Comparison of ENCODE assay signal across 16 cellular contexts in genomic region chr1:12104417-12104816, GRCh38. TPM values are rescaled to one million over a fixed set of nuclear protein-coding genes. Genes with fewer than 3 reads are reported as not detected.
DNase-seq lines count a peak whose midpoint lies in the region; ATAC-seq and TF ChIP-seq lines count a peak whose summit lies in the region.
"Had no signal": no experiment of that assay in that cellular context is flagged by ENCODE, and none has a peak within 500 bp of the region (broad histone marks: within the 10 kb centered on the region; RNA-seq: fewer than 3 reads in every experiment).

No MANE protein-coding gene starts in this region.

- no peak overlapping the region for H3K9ac ChIP-seq in H9 (ENCODE audit: extremely low read depth, insufficient read length, low read length)
- no peak overlapping the region for H3K9ac ChIP-seq in trophoblast cell (ENCODE audit: low read length)

- no peaks in the 10 kb centered on the region for H3K27me3 ChIP-seq in H9 (ENCODE audit: insufficient read depth, low read length)
- H3K27me3 ChIP-seq in trophoblast cell (ENCODE audit: insufficient read depth, low read length): no peaks in the 10 kb centered on the region

- WGBS in H9 (ENCODE audit: extremely low coverage, insufficient read length, low lambda C conversion rate): no CpG with 5 or more reads among the region's 13 CpGs
- no CpG with 5 or more reads among the region's 13 CpGs for WGBS in trophoblast cell (ENCODE audit: extremely low coverage, insufficient coverage, insufficient read length)

- H3K23me2 ChIP-seq in H9 (ENCODE audit: insufficient read length, low read depth, low read length, poor library complexity, severe bottlenecking): no peaks in the 10 kb centered on the region

- H3T11ph ChIP-seq in H9 (ENCODE audit: low read length): no peak overlapping the region

- no peak overlapping the region for H3K4me3 Mint-ChIP-seq in H9
- no peak overlapping the region for H3K4me3 Mint-ChIP-seq in activated T-helper 17 cell treated with anti-CD3 and anti-CD28 coated beads, Interleukin-2, amount 50 U/mL, for 72 hours
- H3K4me3 Mint-ChIP-seq in activated CD4-positive, alpha-beta memory T cell treated with anti-CD3 and anti-CD28 coated beads, Interleukin-2, amount 10 ng/mL, durations not matched to agents 7 days and 5 days: no peak overlapping the region
- H3K4me3 Mint-ChIP-seq: CD14-positive monocyte; CD8-positive, alpha-beta memory T cell had no signal

- H3K23ac ChIP-seq in H9 (ENCODE audit: insufficient read length, low read depth, low read length) (no peak overlapping the region), trophoblast cell (ENCODE audit: low read length) (peak overlapping the region; percentile 15)

- H3K4me3 ChIP-seq in trophoblast cell (ENCODE audit: low read depth, low read length): no peak overlapping the region
- H3K4me3 ChIP-seq: A549, HAP-1 had no signal

- H4K91ac ChIP-seq in H9 (ENCODE audit: insufficient read length, low read depth, low read length) (no peak overlapping the region), trophoblast cell (ENCODE audit: low read depth, low read length) (no peak overlapping the region)

- H2AK5ac ChIP-seq in H9 (ENCODE audit: insufficient read length, low read length): no peak overlapping the region
- H2AK5ac ChIP-seq in trophoblast cell (ENCODE audit: low read length): no peak overlapping the region

- no peak for TF ChIP-seq CTCF in H9 (conservative IDR thresholded peaks at IDR 0.05)

- H3K79me2 ChIP-seq in H9 (ENCODE audit: insufficient read depth, low read length) (no peaks in the 10 kb centered on the region; the same call in 1 of the 2 replicates), trophoblast cell (ENCODE audit: control insufficient read depth, insufficient read depth, low read length, poor library complexity) (no peaks in the 10 kb centered on the region)

- H3K9me3 Mint-ChIP-seq in H9: no peaks in the 10 kb centered on the region
- H3K9me3 Mint-ChIP-seq in activated T-helper 17 cell treated with anti-CD3 and anti-CD28 coated beads, Interleukin-2, amount 50 U/mL, for 72 hours: no peaks in the 10 kb centered on the region
- no peaks in the 10 kb centered on the region for H3K9me3 Mint-ChIP-seq in activated CD4-positive, alpha-beta memory T cell treated with anti-CD3 and anti-CD28 coated beads, Interleukin-2, amount 10 ng/mL, durations not matched to agents 7 days and 5 days
- H3K9me3 Mint-ChIP-seq: CD8-positive, alpha-beta memory T cell had no signal

- CTCF ChIA-PET in activated CD4-positive, alpha-beta memory T cell treated with anti-CD3 and anti-CD28 coated beads, Interleukin-2, amount 10 ng/mL, durations not matched to agents 7 days and 5 days (lab: Charles Lee): no interaction called here

- no peak overlapping the region for H2BK20ac ChIP-seq in H9 (ENCODE audit: low read depth, low read length, poor library complexity, severe bottlenecking)

- H3K27ac Mint-ChIP-seq in H9: peak overlapping the region in 1 of 3 experiments; percentile 82; a peak in 1 of 7 replicates
- peak overlapping the region; percentile 42 for H3K27ac Mint-ChIP-seq in activated T-helper 17 cell treated with anti-CD3 and anti-CD28 coated beads, Interleukin-2, amount 50 U/mL, for 72 hours
- no peak overlapping the region for H3K27ac Mint-ChIP-seq in activated CD4-positive, alpha-beta memory T cell treated with anti-CD3 and anti-CD28 coated beads, Interleukin-2, amount 10 ng/mL, durations not matched to agents 7 days and 5 days

- H3K9me3 ChIP-seq in H9 (ENCODE audit: control insufficient read depth, low read depth, low read length) (no peaks in the 10 kb centered on the region), trophoblast cell (ENCODE audit: insufficient read depth, low read depth, low read length) (no peaks in the 10 kb centered on the region)
- H3K9me3 ChIP-seq: A549, Caco-2, HAP-1 had no signal

- no peaks in the 10 kb centered on the region for H4K20me1 ChIP-seq in H9 (ENCODE audit: control insufficient read depth, insufficient read depth, insufficient read length)

- no peak for DNase-seq in H9
- DNase-seq in trophoblast cell: no peak
- no peak for DNase-seq in NCI-H146 treated with DMSO at 0.1 percent for 48 hours (lab: John Stamatoyannopoulos, UW; ENCODE audit: unreplicated experiment)
- no peak for DNase-seq in NCI-H345 treated with DMSO at 0.1 percent for 48 hours (lab: John Stamatoyannopoulos, UW; ENCODE audit: unreplicated experiment)
- DNase-seq in activated CD4-positive, alpha-beta memory T cell treated with anti-CD3 and anti-CD28 coated beads, Interleukin-2, amount 10 ng/mL, durations not matched to agents 7 days and 5 days: no peak
- DNase-seq: Caco-2; CD8-positive, alpha-beta memory T cell; DND-41; GDM1; GOT3 had no signal

- H3K27me3 Mint-ChIP-seq in H9 (ENCODE audit: low read depth): no peaks in the 10 kb centered on the region; the same call in 1 of the 2 replicates
- H3K27me3 Mint-ChIP-seq in activated T-helper 17 cell treated with anti-CD3 and anti-CD28 coated beads, Interleukin-2, amount 50 U/mL, for 72 hours: peaks cover 3% of the 10 kb centered on the region
- H3K27me3 Mint-ChIP-seq in activated CD4-positive, alpha-beta memory T cell treated with anti-CD3 and anti-CD28 coated beads, Interleukin-2, amount 10 ng/mL, durations not matched to agents 7 days and 5 days: no peaks in the 10 kb centered on the region
- H3K27me3 Mint-ChIP-seq: CD8-positive, alpha-beta memory T cell had no signal

- H3K4me1 Mint-ChIP-seq in H9: no peaks in the 10 kb centered on the region; a peak in 2 of 4 replicates
- H3K4me1 Mint-ChIP-seq in activated T-helper 17 cell treated with anti-CD3 and anti-CD28 coated beads, Interleukin-2, amount 50 U/mL, for 72 hours: peaks cover 11% of the 10 kb centered on the region
- H3K4me1 Mint-ChIP-seq in activated CD4-positive, alpha-beta memory T cell treated with anti-CD3 and anti-CD28 coated beads, Interleukin-2, amount 10 ng/mL, durations not matched to agents 7 days and 5 days: peaks cover 28% of the 10 kb centered on the region
- H3K4me1 Mint-ChIP-seq: CD14-positive monocyte had no signal

- H2BK12ac ChIP-seq in H9 (ENCODE audit: insufficient read length, low read depth, low read length): no peak overlapping the region
- no peak overlapping the region for H2BK12ac ChIP-seq in trophoblast cell (ENCODE audit: low read length)

- H3K56ac ChIP-seq in H9 (ENCODE audit: insufficient read length, low read depth, low read length): no peak overlapping the region

- H3K36me3 ChIP-seq in trophoblast cell (ENCODE audit: control insufficient read depth in 1 of 2, insufficient read depth in 2 of 2, low read length in 2 of 2): no peaks in the 10 kb centered on the region
- H3K36me3 ChIP-seq: HAP-1 had no signal

- H2BK15ac ChIP-seq in H9 (ENCODE audit: low read depth, low read length): peak overlapping the region; percentile 71; the same call in 1 of the 2 replicates

- H2AFZ ChIP-seq in H9 (ENCODE audit: low read length): no peak overlapping the region
- no peak overlapping the region for H2AFZ ChIP-seq in trophoblast cell (ENCODE audit: insufficient read depth, low read length, poor library complexity)

- H3K79me1 ChIP-seq in H9 (ENCODE audit: insufficient read depth, low read depth, low read length, poor library complexity, severe bottlenecking): no peaks in the 10 kb centered on the region
- H3K79me1 ChIP-seq in trophoblast cell (ENCODE audit: low read length): no peaks in the 10 kb centered on the region

- no peak overlapping the region for H3K4me2 ChIP-seq in H9 (ENCODE audit: insufficient read depth, insufficient read length, low read length)
- H3K4me2 ChIP-seq in trophoblast cell (ENCODE audit: low read length): no peak overlapping the region
- H3K4me2 ChIP-seq: A549 had no signal

- H3K18ac ChIP-seq in H9 (ENCODE audit: insufficient read length, low read depth, low read length) (no peak overlapping the region), trophoblast cell (ENCODE audit: low read length) (no peak overlapping the region)

- no peak overlapping the region for H2BK120ac ChIP-seq in H9 (ENCODE audit: low read depth, low read length, poor library complexity, severe bottlenecking)
- no peak overlapping the region for H2BK120ac ChIP-seq in trophoblast cell (ENCODE audit: insufficient read depth, low read length, poor library complexity)

- H3K4me1 ChIP-seq in H9 (ENCODE audit: insufficient read depth, low read length): no peaks in the 10 kb centered on the region
- H3K4me1 ChIP-seq in trophoblast cell (ENCODE audit: control insufficient read depth in 1 of 2, insufficient read depth in 2 of 2, low read length in 2 of 2): no peaks in the 10 kb centered on the region
- H3K4me1 ChIP-seq: A549, Caco-2, HAP-1 had no signal

- POLR2A ChIA-PET in activated CD4-positive, alpha-beta memory T cell treated with anti-CD3 and anti-CD28 coated beads, Interleukin-2, amount 10 ng/mL, durations not matched to agents 7 days and 5 days (lab: Charles Lee): no interaction called here

- H3K27ac ChIP-seq in H9 (ENCODE audit: insufficient read length, low read depth, low read length) (no peak overlapping the region), trophoblast cell (ENCODE audit: low read depth, low read length) (no peak overlapping the region)
- H3K27ac ChIP-seq: A549, HL-60 had no signal

- no peak overlapping the region for H4K5ac ChIP-seq in H9 (ENCODE audit: insufficient read length, low read depth, low read length)

- H3K36me3 Mint-ChIP-seq in H9 (ENCODE audit: insufficient read depth in 1 of 3, low read depth in 3 of 3): peaks cover 0 to 6% (median 2%) of the 10 kb centered on the region in 3 experiments; a peak in 2 of 7 replicates
- peaks cover 36% of the 10 kb centered on the region for H3K36me3 Mint-ChIP-seq in activated T-helper 17 cell treated with anti-CD3 and anti-CD28 coated beads, Interleukin-2, amount 50 U/mL, for 72 hours (ENCODE audit: low read depth)
- peaks cover 48% of the 10 kb centered on the region for H3K36me3 Mint-ChIP-seq in activated CD4-positive, alpha-beta memory T cell treated with anti-CD3 and anti-CD28 coated beads, Interleukin-2, amount 10 ng/mL, durations not matched to agents 7 days and 5 days (ENCODE audit: low read depth)
- H3K36me3 Mint-ChIP-seq: CD14-positive monocyte; CD8-positive, alpha-beta memory T cell had no signal

- no peak overlapping the region for H4K8ac ChIP-seq in H9 (replicated peaks; ENCODE audit: insufficient read length, low read depth, low read length)
- H4K8ac ChIP-seq in trophoblast cell (ENCODE audit: low read depth, low read length): no peak overlapping the region

- H2BK5ac ChIP-seq in H9 (ENCODE audit: insufficient read length, low read length) (no peak overlapping the region), trophoblast cell (ENCODE audit: low read depth, low read length, poor library complexity) (no peak overlapping the region)

- no peak for ATAC-seq in activated T-helper 17 cell treated with anti-CD3 and anti-CD28 coated beads, Interleukin-2, amount 50 U/mL, for 72 hours (replicated peaks)
- ATAC-seq: A549 had no signal

- H3K14ac ChIP-seq in H9 (ENCODE audit: insufficient read depth, low read length) (no peak overlapping the region), trophoblast cell (ENCODE audit: low read length) (no peak overlapping the region)

- H3K4ac ChIP-seq in H9 (ENCODE audit: low read depth, low read length) (no peak overlapping the region), trophoblast cell (ENCODE audit: low read depth, low read length) (no peak overlapping the region)

- no peak overlapping the region for H4K12ac ChIP-seq in trophoblast cell (ENCODE audit: low read depth, low read length)

RNA-seq across cellular contexts. Expression of gene TNFRSF8, which starts 41.3 kb away (rescaled TPM):
- total RNA-seq in H9 (2021): 2.9 and 3.2 TPM in 2 replicates
- 100 to 1,000 TPM in 1 of 2 donors, 10 to 100 TPM in 1; 35.3 to 216 TPM for total RNA-seq in activated T-helper 17 cell treated with anti-CD3 and anti-CD28 coated beads, Interleukin-2, amount 50 U/mL, for 72 hours
- polyA plus RNA-seq in trophoblast cell (2013): 0.16 and 0.19 TPM in 2 replicates
- 10 to 100 TPM; 32.9 to 34.3 TPM for total RNA-seq in activated CD4-positive, alpha-beta memory T cell treated with anti-CD3 and anti-CD28 coated beads, Interleukin-2, amount 10 ng/mL, durations not matched to agents 7 days and 5 days
- total RNA-seq: Caco-2 had no signal
- polyA plus RNA-seq: BJ; CD8-positive, alpha-beta memory T cell had no signal
